In genomic region chr17:77381185-77381700, GRCh38 we compare ENCODE assay signal across 1 cellular context.
TF ChIP-seq lines count a peak whose summit lies in the region.

No MANE protein-coding gene starts in this region.

TF ChIP-seq in WTC11, 78 proteins besides CTCF, POLR2A, EP300 and RAD21 (continued from another document):
- TF ChIP-seq, protein P1, sequence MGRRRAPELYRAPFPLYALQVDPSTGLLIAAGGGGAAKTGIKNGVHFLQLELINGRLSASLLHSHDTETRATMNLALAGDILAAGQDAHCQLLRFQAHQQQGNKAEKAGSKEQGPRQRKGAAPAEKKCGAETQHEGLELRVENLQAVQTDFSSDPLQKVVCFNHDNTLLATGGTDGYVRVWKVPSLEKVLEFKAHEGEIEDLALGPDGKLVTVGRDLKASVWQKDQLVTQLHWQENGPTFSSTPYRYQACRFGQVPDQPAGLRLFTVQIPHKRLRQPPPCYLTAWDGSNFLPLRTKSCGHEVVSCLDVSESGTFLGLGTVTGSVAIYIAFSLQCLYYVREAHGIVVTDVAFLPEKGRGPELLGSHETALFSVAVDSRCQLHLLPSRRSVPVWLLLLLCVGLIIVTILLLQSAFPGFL (CRISPR knock-in tag; IDR thresholded peaks at IDR 0.05; ENCODE audit: borderline replicate concordance) = no peak
